ENCODE assay signal across 16 cellular contexts in genomic region chr7:97346349-97346748, GRCh38.
"Had no signal": no experiment of that assay in that cellular context is flagged by ENCODE, and none has a peak within 500 bp of the region (broad histone marks: within the 10 kb centered on the region; RNA-seq: fewer than 3 reads in every experiment).

No MANE protein-coding gene starts in this region.

- DNase-seq: activated CD4-positive, alpha-beta T cell treated with anti-CD3 and anti-CD28 coated beads, Interleukin-2, amount 10 ng/mL, durations not matched to agents 7 days and 5 days; activated CD8-positive, alpha-beta T cell treated with anti-CD3 and anti-CD28 coated beads for 36 hours; activated gamma-delta T cell; activated naive CD4-positive, alpha-beta T cell treated with anti-CD3 and anti-CD28 coated beads, Interleukin-2, amount 50 U/mL, for 16 hours; activated naive CD8-positive, alpha-beta T cell treated with anti-CD3 and anti-CD28 coated beads, Interleukin-2, amount 50 U/mL, for 24 hours; effector CD8-positive, alpha-beta T cell; foreskin keratinocyte; left ventricle myocardium superior; mucosa of descending colon; nephron progenitor cell; retina; stimulated activated CD4-positive, alpha-beta T cell treated with anti-CD3 and anti-CD28 coated beads, Interleukin-4, amount 100 ng/mL, for 1 hour; stimulated activated naive CD4-positive, alpha-beta T cell; T-cell; thyroid gland had no signal

- H3K27ac ChIP-seq: foreskin keratinocyte, thyroid gland, VCaP had no signal

- H3K4me3 ChIP-seq: mucosa of descending colon, thyroid gland had no signal

- H3K27me3 ChIP-seq: foreskin keratinocyte, thyroid gland had no signal

- H3K4me1 ChIP-seq: foreskin keratinocyte, thyroid gland had no signal

- H3K36me3 ChIP-seq: thyroid gland had no signal

- H3K9me3 ChIP-seq: thyroid gland had no signal
